ENCODE assay signal across 23 cellular contexts in the genomic region with DNA sequence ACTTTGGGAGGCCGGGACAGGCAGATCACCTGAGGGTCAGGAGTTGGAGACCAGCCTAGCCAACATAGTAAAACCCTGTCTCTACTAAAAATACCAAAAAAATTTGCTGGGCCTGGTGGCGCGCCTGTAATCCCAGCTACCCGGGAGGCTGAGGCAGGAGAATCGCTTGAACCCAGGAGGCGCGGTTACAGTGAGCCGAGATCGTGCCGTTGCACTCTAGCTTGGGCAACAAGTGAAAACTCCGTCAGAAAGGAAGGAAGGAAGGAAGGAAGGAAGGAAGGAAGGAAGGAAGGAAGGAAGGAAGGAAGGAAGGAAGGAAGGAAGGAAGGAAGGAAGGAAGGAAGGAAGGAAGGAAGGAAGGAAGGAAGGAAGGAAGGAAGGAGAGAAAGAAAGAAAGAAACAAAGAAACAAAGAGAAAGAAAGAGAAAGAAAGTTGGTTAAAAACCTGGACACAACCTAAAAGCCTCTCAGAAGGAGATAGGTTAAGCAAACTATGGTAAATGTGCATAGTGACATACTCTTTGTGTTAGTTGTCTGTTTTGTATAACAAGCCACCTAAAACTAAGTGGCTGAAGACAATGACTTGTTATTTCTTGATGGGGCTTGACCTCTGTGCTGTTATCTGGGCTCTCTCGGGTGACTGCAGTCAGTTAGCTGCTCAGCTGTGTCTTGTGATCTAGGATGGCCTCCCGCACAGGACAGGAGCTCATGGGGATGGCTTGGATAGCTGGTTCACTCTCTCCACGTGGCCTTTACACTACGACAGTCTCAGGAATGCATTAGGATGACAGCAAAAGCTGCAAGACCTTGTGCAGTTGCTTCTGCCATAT. TPM values are rescaled to one million over a fixed set of nuclear protein-coding genes. Genes with fewer than 3 reads are reported as not detected.
"Had no signal": no experiment of that assay in that cellular context is flagged by ENCODE, and none has a peak within 500 bp of the region (broad histone marks: within the 10 kb centered on the region; RNA-seq: fewer than 3 reads in every experiment).

No MANE protein-coding gene starts in this region.

- H3K9me3 ChIP-seq: ovary, thoracic aorta had no signal

- H3K27ac ChIP-seq: dorsolateral prefrontal cortex, heart left ventricle, ovary, stomach, thoracic aorta, transverse colon had no signal

- DNase-seq: cortex of kidney; dorsolateral prefrontal cortex; effector CD8-positive, alpha-beta T cell; heart left ventricle; hypothalamus; kidney glomerular epithelial cell; mucosa of descending colon; naive thymus-derived CD8-positive, alpha-beta T cell; nucleus accumbens; ovary; right cardiac atrium; stimulated activated CD4-positive, alpha-beta T cell treated with anti-CD3 and anti-CD28 coated beads, Interleukin-15, amount 100 ng/mL, for 24 hours; stimulated activated CD4-positive, alpha-beta T cell treated with anti-CD3 and anti-CD28 coated beads, Interleukin-2, amount 100 ng/mL, for 24 hours; stimulated activated naive CD4-positive, alpha-beta T cell; stomach; substantia nigra; transverse colon had no signal

- H3K36me3 ChIP-seq: heart left ventricle, ovary, stomach, thoracic aorta, transverse colon had no signal

- H3K4me1 Mint-ChIP-seq: naive thymus-derived CD8-positive, alpha-beta T cell had no signal

- H3K4me2 ChIP-seq: smooth muscle cell had no signal

- H3K27ac Mint-ChIP-seq: naive thymus-derived CD8-positive, alpha-beta T cell had no signal

- H3K4me3 Mint-ChIP-seq: neural crest cell had no signal

- ATAC-seq: esophagus mucosa; heart left ventricle; mucosa of descending colon; naive thymus-derived CD8-positive, alpha-beta T cell; right cardiac atrium had no signal

- H3K4me1 ChIP-seq: heart left ventricle, stomach, transverse colon had no signal

- H3K4me3 ChIP-seq: dorsolateral prefrontal cortex, heart left ventricle, mucosa of descending colon, ovary, smooth muscle cell, stomach, thoracic aorta, transverse colon had no signal

- FAIRE-seq: frontal cortex, islet of Langerhans had no signal

- H3K27me3 ChIP-seq: heart left ventricle, ovary, stomach had no signal

RNA-seq across cellular contexts. Expression of a gene that starts 8.0 kb away (rescaled TPM):
- total RNA-seq: naive thymus-derived CD8-positive, alpha-beta T cell had no signal
